ENCODE assay signal across 1 cellular context in genomic region chr2:42944744-42945415, GRCh38.
TF ChIP-seq lines count a peak whose summit lies in the region.

No MANE protein-coding gene starts in this region.

TF ChIP-seq in K562, 482 proteins besides CTCF, POLR2A, EP300 and RAD21 (continued from another document and continues in another):
- no peak for TF ChIP-seq ZHX1 (conservative IDR thresholded peaks at IDR 0.05; ENCODE audit: low read length)
- TF ChIP-seq SPI1 (IDR thresholded peaks at IDR 0.05; ENCODE audit: borderline replicate concordance, low read depth, low read length): no peak
- TF ChIP-seq, protein P1, sequence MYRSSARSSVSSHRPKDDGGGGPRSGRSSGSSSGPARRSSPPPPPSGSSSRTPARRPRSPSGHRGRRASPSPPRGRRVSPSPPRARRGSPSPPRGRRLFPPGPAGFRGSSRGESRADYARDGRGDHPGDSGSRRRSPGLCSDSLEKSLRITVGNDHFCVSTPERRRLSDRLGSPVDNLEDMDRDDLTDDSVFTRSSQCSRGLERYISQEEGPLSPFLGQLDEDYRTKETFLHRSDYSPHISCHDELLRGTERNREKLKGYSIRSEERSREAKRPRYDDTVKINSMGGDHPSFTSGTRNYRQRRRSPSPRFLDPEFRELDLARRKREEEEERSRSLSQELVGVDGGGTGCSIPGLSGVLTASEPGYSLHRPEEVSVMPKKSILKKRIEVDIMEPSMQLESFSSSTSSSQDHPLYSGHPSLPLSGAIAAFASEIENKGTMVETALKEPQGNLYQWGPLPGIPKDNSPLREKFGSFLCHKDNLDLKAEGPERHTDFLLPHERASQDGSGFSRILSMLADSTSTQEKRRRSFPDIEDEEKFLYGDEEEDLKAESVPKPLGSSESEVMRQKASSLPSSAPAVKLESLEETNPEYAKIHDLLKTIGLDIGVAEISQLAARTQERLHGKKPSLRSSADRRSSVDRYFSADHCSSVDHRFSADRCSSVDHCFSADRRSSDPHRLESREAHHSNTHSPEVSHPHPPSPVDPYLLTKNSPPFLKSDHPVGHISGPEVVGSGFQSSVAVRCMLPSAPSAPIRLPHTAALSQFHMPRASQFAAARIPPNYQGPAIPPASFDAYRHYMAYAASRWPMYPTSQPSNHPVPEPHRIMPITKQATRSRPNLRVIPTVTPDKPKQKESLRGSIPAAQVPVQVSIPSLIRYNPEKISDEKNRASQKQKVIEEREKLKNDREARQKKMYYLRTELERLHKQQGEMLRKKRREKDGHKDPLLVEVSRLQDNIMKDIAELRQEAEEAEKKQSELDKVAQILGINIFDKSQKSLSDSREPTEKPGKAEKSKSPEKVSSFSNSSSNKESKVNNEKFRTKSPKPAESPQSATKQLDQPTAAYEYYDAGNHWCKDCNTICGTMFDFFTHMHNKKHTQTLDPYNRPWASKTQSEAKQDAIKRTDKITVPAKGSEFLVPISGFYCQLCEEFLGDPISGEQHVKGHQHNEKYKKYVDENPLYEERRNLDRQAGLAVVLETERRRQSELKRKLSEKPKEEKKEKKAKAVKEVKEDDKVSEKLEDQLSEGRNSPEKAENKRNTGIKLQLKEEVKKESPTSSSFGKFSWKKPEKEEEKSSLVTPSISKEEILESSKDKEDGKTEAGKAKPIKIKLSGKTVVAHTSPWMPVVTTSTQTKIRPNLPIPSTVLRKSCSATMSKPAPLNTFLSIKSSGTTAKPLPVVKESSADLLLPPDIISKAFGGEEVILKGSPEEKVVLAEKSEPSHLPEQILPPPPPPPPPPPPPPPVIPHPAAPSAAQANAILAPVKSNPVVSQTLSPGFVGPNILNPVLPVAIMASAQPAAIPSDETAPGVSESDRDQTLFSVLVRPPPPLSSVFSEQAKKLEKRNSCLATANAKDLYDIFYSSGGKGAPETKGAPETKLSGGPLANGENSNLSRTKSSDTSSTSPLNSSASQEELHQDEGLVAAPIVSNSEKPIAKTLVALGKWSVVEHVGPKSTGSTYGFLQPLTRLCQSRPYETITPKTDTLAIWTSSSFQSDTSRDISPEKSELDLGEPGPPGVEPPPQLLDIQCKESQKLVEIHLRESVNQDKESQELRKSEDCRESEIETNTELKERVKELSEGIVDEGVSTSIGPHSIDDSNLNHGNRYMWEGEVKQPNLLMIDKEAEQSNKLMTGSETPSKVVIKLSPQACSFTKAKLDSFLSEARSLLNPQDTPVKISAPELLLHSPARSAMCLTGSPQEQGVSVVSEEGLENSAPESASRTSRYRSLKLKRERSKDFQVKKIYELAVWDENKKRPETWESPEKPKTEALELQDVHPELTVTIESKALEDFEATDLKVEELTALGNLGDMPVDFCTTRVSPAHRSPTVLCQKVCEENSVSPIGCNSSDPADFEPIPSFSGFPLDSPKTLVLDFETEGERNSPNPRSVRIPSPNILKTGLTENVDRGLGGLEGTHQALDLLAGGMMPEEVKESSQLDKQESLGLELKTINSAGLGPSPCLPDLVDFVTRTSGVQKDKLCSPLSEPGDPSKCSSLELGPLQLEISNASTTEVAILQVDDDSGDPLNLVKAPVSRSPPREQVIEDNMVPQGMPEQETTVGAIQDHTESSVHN (IDR thresholded peaks at IDR 0.05; ENCODE audit: borderline replicate concordance in 1 of 2, low read depth in 1 of 2): no peak
- no peak for TF ChIP-seq HIVEP1 (CRISPR knock-in tag; IDR thresholded peaks at IDR 0.05)
- TF ChIP-seq NCOA2 (IDR thresholded peaks at IDR 0.05; ENCODE audit: partially characterized antibody in 2 of 2): no peak
- no peak for TF ChIP-seq CREM (IDR thresholded peaks at IDR 0.05; ENCODE audit: low read depth)
- no peak for TF ChIP-seq ZNF354B (CRISPR knock-in tag; IDR thresholded peaks at IDR 0.05)
- TF ChIP-seq ZNF41 (CRISPR knock-in tag; conservative IDR thresholded peaks at IDR 0.05): no peak
- no peak for TF ChIP-seq ZNF124 (CRISPR knock-in tag; IDR thresholded peaks at IDR 0.05)
- no peak for TF ChIP-seq CBFB (CRISPR knock-in tag; IDR thresholded peaks at IDR 0.05)
- TF ChIP-seq ZFP30 (CRISPR knock-in tag; IDR thresholded peaks at IDR 0.05; ENCODE audit: borderline replicate concordance): no peak
- no peak for TF ChIP-seq NR2C2 (CRISPR knock-in tag; IDR thresholded peaks at IDR 0.05)
- TF ChIP-seq NR2C2 (tag; IDR thresholded peaks at IDR 0.05): peak; percentile 59
- TF ChIP-seq ZBTB12 (CRISPR knock-in tag; IDR thresholded peaks at IDR 0.05): no peak
- no peak for TF ChIP-seq POLR2H (tag; IDR thresholded peaks at IDR 0.05; ENCODE audit: low read depth)
- TF ChIP-seq, protein P2, sequence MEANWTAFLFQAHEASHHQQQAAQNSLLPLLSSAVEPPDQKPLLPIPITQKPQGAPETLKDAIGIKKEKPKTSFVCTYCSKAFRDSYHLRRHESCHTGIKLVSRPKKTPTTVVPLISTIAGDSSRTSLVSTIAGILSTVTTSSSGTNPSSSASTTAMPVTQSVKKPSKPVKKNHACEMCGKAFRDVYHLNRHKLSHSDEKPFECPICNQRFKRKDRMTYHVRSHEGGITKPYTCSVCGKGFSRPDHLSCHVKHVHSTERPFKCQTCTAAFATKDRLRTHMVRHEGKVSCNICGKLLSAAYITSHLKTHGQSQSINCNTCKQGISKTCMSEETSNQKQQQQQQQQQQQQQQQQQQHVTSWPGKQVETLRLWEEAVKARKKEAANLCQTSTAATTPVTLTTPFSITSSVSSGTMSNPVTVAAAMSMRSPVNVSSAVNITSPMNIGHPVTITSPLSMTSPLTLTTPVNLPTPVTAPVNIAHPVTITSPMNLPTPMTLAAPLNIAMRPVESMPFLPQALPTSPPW (CRISPR knock-in tag; IDR thresholded peaks at IDR 0.05): no peak
- no peak for TF ChIP-seq RBM25 (IDR thresholded peaks at IDR 0.05; ENCODE audit: low read depth, low read length, severe bottlenecking)
- TF ChIP-seq ZNF143 (CRISPR knock-in tag; IDR thresholded peaks at IDR 0.05): peak; percentile 78
- TF ChIP-seq, protein P3, sequence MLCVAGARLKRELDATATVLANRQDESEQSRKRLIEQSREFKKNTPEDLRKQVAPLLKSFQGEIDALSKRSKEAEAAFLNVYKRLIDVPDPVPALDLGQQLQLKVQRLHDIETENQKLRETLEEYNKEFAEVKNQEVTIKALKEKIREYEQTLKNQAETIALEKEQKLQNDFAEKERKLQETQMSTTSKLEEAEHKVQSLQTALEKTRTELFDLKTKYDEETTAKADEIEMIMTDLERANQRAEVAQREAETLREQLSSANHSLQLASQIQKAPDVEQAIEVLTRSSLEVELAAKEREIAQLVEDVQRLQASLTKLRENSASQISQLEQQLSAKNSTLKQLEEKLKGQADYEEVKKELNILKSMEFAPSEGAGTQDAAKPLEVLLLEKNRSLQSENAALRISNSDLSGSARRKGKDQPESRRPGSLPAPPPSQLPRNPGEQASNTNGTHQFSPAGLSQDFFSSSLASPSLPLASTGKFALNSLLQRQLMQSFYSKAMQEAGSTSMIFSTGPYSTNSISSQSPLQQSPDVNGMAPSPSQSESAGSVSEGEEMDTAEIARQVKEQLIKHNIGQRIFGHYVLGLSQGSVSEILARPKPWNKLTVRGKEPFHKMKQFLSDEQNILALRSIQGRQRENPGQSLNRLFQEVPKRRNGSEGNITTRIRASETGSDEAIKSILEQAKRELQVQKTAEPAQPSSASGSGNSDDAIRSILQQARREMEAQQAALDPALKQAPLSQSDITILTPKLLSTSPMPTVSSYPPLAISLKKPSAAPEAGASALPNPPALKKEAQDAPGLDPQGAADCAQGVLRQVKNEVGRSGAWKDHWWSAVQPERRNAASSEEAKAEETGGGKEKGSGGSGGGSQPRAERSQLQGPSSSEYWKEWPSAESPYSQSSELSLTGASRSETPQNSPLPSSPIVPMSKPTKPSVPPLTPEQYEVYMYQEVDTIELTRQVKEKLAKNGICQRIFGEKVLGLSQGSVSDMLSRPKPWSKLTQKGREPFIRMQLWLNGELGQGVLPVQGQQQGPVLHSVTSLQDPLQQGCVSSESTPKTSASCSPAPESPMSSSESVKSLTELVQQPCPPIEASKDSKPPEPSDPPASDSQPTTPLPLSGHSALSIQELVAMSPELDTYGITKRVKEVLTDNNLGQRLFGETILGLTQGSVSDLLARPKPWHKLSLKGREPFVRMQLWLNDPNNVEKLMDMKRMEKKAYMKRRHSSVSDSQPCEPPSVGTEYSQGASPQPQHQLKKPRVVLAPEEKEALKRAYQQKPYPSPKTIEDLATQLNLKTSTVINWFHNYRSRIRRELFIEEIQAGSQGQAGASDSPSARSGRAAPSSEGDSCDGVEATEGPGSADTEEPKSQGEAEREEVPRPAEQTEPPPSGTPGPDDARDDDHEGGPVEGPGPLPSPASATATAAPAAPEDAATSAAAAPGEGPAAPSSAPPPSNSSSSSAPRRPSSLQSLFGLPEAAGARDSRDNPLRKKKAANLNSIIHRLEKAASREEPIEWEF (CRISPR knock-in tag; IDR thresholded peaks at IDR 0.05): no peak
- TF ChIP-seq DMBX1 (CRISPR knock-in tag; IDR thresholded peaks at IDR 0.05; ENCODE audit: borderline replicate concordance): no peak
- no peak for TF ChIP-seq RHOXF2B (CRISPR knock-in tag; conservative IDR thresholded peaks at IDR 0.05)
- TF ChIP-seq ZNF3 (CRISPR knock-in tag; IDR thresholded peaks at IDR 0.05): no peak
- no peak for TF ChIP-seq THRB (CRISPR knock-in tag; conservative IDR thresholded peaks at IDR 0.05)
- TF ChIP-seq HBP1 (CRISPR knock-in tag; IDR thresholded peaks at IDR 0.05): no peak
- TF ChIP-seq CREB3L1 (IDR thresholded peaks at IDR 0.05; ENCODE audit: borderline replicate concordance, low read depth): peak; percentile 15; the same call in 1 of the 2 replicates
- TF ChIP-seq, protein P4, sequence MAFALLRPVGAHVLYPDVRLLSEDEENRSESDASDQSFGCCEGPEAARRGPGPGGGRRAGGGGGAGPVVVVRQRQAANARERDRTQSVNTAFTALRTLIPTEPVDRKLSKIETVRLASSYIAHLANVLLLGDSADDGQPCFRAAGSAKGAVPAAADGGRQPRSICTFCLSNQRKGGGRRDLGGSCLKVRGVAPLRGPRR (CRISPR knock-in tag; IDR thresholded peaks at IDR 0.05): no peak
- TF ChIP-seq CCAR2 (IDR thresholded peaks at IDR 0.05; ENCODE audit: low read depth, low read length): no peak
- no peak for TF ChIP-seq MTA3 (IDR thresholded peaks at IDR 0.05; ENCODE audit: borderline replicate concordance)
